ENCODE assay signal across 1 cellular context in genomic region chr5:136174021-136174659, GRCh38.
TF ChIP-seq lines count a peak whose summit lies in the region.

No MANE protein-coding gene starts in this region.

TF ChIP-seq in K562, 482 proteins besides CTCF, POLR2A, EP300 and RAD21 (continued from another document and continues in another):
- no peak for TF ChIP-seq ID3 (CRISPR knock-in tag; IDR thresholded peaks at IDR 0.05)
- TF ChIP-seq ID3 (tag; IDR thresholded peaks at IDR 0.05) = no peak
- TF ChIP-seq ZNF12 (CRISPR knock-in tag; IDR thresholded peaks at IDR 0.05) = no peak
- TF ChIP-seq HNRNPK (IDR thresholded peaks at IDR 0.05; ENCODE audit: low read depth, low read length, poor library complexity, severe bottlenecking) = no peak
- TF ChIP-seq ZBTB26 (CRISPR knock-in tag; IDR thresholded peaks at IDR 0.05) = no peak
- TF ChIP-seq ZKSCAN3 (CRISPR knock-in tag; IDR thresholded peaks at IDR 0.05) = no peak
- no peak for TF ChIP-seq TFE3 (CRISPR knock-in tag; IDR thresholded peaks at IDR 0.05)
- no peak for TF ChIP-seq PURB (CRISPR knock-in tag; IDR thresholded peaks at IDR 0.05; ENCODE audit: low read depth)
- TF ChIP-seq PHF8 (IDR thresholded peaks at IDR 0.05; ENCODE audit: borderline replicate concordance, low read length) = no peak
- TF ChIP-seq XRCC3 (IDR thresholded peaks at IDR 0.05) = no peak
- no peak for TF ChIP-seq ZNF143 (CRISPR knock-in tag; IDR thresholded peaks at IDR 0.05)
- TF ChIP-seq E2F8 (IDR thresholded peaks at IDR 0.05; ENCODE audit: low read depth, partially characterized antibody) = no peak
- no peak for TF ChIP-seq ZFP91 (CRISPR knock-in tag; IDR thresholded peaks at IDR 0.05)
- TF ChIP-seq ZNF175 (CRISPR knock-in tag; IDR thresholded peaks at IDR 0.05; ENCODE audit: low read depth) = no peak
- TF ChIP-seq HDAC6 (IDR thresholded peaks at IDR 0.05; ENCODE audit: low read depth, low read length) = no peak
- TF ChIP-seq DPF2 (IDR thresholded peaks at IDR 0.05) = peak; percentile 63
- 0 out of 2 replicates have a peak, but pooled peaks have one; percentile 35 for TF ChIP-seq SOX6 (IDR thresholded peaks at IDR 0.05)
- no peak for TF ChIP-seq ZNF75A (CRISPR knock-in tag; IDR thresholded peaks at IDR 0.05)
- TF ChIP-seq NRF1 (conservative IDR thresholded peaks at IDR 0.05 in 1 of 2, IDR thresholded peaks at IDR 0.05 in 1 of 2) = no peak
- TF ChIP-seq BDP1 (IDR thresholded peaks at IDR 0.05; ENCODE audit: insufficient read depth, insufficient read length) = no peak
- TF ChIP-seq ATF1 (CRISPR knock-in tag; IDR thresholded peaks at IDR 0.05) = no peak
- TF ChIP-seq ATF1 (tag; IDR thresholded peaks at IDR 0.05) = no peak
- TF ChIP-seq ZNF140 (CRISPR knock-in tag; IDR thresholded peaks at IDR 0.05) = no peak
- TF ChIP-seq AFF4 (CRISPR knock-in tag; IDR thresholded peaks at IDR 0.05) = no peak
- no peak for TF ChIP-seq MTA2 (IDR thresholded peaks at IDR 0.05; ENCODE audit: low read depth)
- TF ChIP-seq MLLT1 (IDR thresholded peaks at IDR 0.05) = no peak
- TF ChIP-seq SMC3 (conservative IDR thresholded peaks at IDR 0.05; ENCODE audit: insufficient read depth, low read depth, low read length) = peak; percentile 45
- no peak for TF ChIP-seq YBX1 (IDR thresholded peaks at IDR 0.05)
- no peak for TF ChIP-seq ZHX1 (conservative IDR thresholded peaks at IDR 0.05; ENCODE audit: low read length)
- TF ChIP-seq ZNF24 (IDR thresholded peaks at IDR 0.05) = no peak
- no peak for TF ChIP-seq SREBF2 (CRISPR knock-in tag; IDR thresholded peaks at IDR 0.05)
- TF ChIP-seq POLR2AphosphoS5 (IDR thresholded peaks at IDR 0.05; ENCODE audit: control insufficient read depth, insufficient read depth, low read depth, low read length) = peak; percentile 53; the same call in 1 of the 2 replicates
- TF ChIP-seq SIN3A (IDR thresholded peaks at IDR 0.05; ENCODE audit: borderline replicate concordance in 2 of 2, control insufficient read depth in 1 of 2, low read depth in 2 of 2, low read length in 2 of 2) = no peak
- TF ChIP-seq SP2 (IDR thresholded peaks at IDR 0.05; ENCODE audit: extremely low read depth, low read depth, low read length, poor library complexity, severe bottlenecking) = no peak
- no peak for TF ChIP-seq NFRKB (IDR thresholded peaks at IDR 0.05; ENCODE audit: low read depth)
- no peak for TF ChIP-seq ZSCAN29 (IDR thresholded peaks at IDR 0.05)
- no peak for TF ChIP-seq ARID2 (IDR thresholded peaks at IDR 0.05)
- no peak for TF ChIP-seq YY1 (IDR thresholded peaks at IDR 0.05; ENCODE audit: borderline replicate concordance in 1 of 3, control insufficient read depth in 1 of 3, extremely low read depth in 1 of 3, insufficient read depth in 3 of 3, insufficient read length in 1 of 3, insufficient replicate concordance in 2 of 3, low read depth in 1 of 3, low read length in 2 of 3)
- TF ChIP-seq CBX5 (IDR thresholded peaks at IDR 0.05; ENCODE audit: borderline replicate concordance, low read depth) = no peak
- no peak for TF ChIP-seq SAFB (IDR thresholded peaks at IDR 0.05; ENCODE audit: borderline replicate concordance, low read depth, low read length)
- no peak for TF ChIP-seq ATF3 (IDR thresholded peaks at IDR 0.05)
- TF ChIP-seq ATF3 (CRISPR knock-in tag; conservative IDR thresholded peaks at IDR 0.05) = no peak
- TF ChIP-seq PBX2 (CRISPR knock-in tag; IDR thresholded peaks at IDR 0.05; ENCODE audit: low read depth) = no peak
- peak; percentile 59 for TF ChIP-seq PBX2 (tag; conservative IDR thresholded peaks at IDR 0.05; ENCODE audit: low read depth)
- no peak for TF ChIP-seq POLR3A (IDR thresholded peaks at IDR 0.05; ENCODE audit: borderline replicate concordance, extremely low read depth, insufficient read depth, insufficient read length)
- TF ChIP-seq POLR2H (tag; IDR thresholded peaks at IDR 0.05; ENCODE audit: low read depth) = no peak
- TF ChIP-seq TAF15 (IDR thresholded peaks at IDR 0.05; ENCODE audit: low read depth, low read length) = no peak
